In the genomic region with DNA sequence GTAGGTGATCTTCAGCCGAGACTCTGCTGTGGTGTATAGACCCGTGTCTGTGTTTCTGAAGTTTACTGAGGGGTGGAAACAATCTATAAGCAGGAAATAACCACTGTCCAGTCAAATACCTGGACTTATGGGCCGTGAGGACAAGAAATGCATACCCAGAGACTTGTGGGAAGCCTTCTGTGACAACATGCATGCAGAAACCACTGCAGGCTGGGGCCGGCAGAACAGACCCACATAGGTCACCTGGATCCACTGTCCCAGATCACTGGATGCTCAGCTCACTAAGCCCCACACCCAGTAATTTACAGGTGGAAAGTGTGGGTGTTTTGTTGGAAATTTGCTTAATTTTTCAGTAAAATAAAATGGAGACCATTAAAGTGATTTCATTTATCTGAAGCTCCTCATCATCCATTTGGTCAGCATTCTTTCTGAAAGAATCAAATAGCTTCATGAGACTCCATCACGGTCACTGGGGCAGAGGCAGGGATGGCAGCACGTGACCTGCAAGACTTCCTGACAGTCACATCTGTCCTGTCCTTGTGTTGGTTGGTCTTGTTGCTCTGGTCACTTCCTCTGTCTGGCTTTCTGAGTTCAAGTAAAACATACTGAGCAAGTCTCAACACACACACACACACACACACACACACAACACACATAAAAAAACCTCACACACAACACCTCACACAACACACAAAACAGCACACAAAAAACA, we compare ENCODE assay signal across 1 cellular context.
TF ChIP-seq lines count a peak whose summit lies in the region.

No MANE protein-coding gene starts in this region.

TF ChIP-seq in H1, 55 proteins besides CTCF, POLR2A, EP300 and RAD21:
- no peak for TF ChIP-seq NANOG (IDR thresholded peaks at IDR 0.05; ENCODE audit: insufficient read depth, low read depth, low read length, poor library complexity, severe bottlenecking)
- TF ChIP-seq HDAC6 (IDR thresholded peaks at IDR 0.05; ENCODE audit: low read depth, low read length) = no peak
- no peak for TF ChIP-seq SIRT6 (IDR thresholded peaks at IDR 0.05; ENCODE audit: low read length)
- TF ChIP-seq TCF12 (IDR thresholded peaks at IDR 0.05; ENCODE audit: low read depth, low read length) = no peak
- no peak for TF ChIP-seq PHF8 (conservative IDR thresholded peaks at IDR 0.05; ENCODE audit: low read depth, low read length)
- no peak for TF ChIP-seq CREB1 (IDR thresholded peaks at IDR 0.05)
- no peak for TF ChIP-seq FOSL1 (IDR thresholded peaks at IDR 0.05; ENCODE audit: insufficient read depth, low read depth, low read length)
- TF ChIP-seq BRCA1 (IDR thresholded peaks at IDR 0.05; ENCODE audit: low read depth, low read length) = no peak
- TF ChIP-seq EZH2 (IDR thresholded peaks at IDR 0.05; ENCODE audit: low read depth, low read length, severe bottlenecking) = no peak
- no peak for TF ChIP-seq KDM4A (IDR thresholded peaks at IDR 0.05; ENCODE audit: low read depth, low read length, severe bottlenecking)
- TF ChIP-seq EGR1 (IDR thresholded peaks at IDR 0.05; ENCODE audit: borderline replicate concordance, low read depth, low read length) = no peak
- no peak for TF ChIP-seq SUZ12 (IDR thresholded peaks at IDR 0.05; ENCODE audit: low read length)
- no peak for TF ChIP-seq POU5F1 (IDR thresholded peaks at IDR 0.05; ENCODE audit: low read depth, low read length)
